Comparison of ENCODE assay signal across 8 cellular contexts in the genomic region with DNA sequence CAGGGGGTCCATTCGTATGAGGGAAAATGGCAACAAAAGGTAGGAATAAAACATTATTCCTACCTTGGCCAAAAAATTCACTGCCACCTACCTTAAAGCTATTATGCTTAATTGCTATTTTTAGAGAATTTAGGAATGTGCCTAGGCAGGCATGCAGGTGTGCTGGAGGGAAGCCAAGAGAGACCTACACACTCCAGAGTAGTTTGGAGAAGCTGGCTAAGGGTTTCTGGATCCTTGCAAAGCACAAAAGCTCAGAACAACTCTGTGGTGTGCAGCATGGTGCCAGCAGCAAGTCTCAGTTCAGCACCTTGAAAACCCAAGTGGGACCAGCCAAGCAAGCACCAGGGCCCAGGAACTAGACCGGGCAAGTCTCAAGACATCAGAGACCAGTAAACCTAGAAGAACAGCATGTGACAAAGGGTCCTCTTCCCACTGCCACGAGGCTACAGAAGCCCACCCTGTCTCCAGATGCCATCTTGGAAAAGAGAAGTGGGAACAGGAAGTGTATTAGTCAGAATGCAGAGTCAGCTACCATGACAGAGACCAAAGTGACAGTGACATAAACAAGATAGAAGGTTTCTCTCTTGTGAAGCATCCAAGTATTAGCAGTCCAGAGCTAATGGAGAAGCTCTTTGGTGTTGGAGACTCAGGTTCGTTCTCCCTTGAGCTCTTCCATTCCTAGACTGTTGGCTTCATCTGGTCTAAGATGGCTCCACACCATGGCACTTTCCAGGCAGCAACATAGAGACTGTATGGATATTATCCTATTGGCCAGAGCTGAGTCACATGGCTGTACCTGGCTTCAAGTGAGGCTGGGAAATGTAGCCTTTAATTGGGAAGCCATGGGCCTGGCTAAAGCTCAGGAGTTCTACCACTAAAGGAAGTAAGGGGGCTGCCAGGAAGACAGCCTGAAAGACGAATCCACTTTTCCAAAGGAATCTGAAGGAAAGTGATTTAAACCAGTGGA. TPM values are rescaled to one million over a fixed set of nuclear protein-coding genes. Genes with fewer than 3 reads are reported as not detected.
DNase-seq lines count a peak whose midpoint lies in the region; ATAC-seq, FAIRE-seq and TF ChIP-seq lines count a peak whose summit lies in the region.
"Not testable (repeated sequence)": the region's sequence is repeated elsewhere in the genome, so short reads cannot be mapped to it uniquely, and the experiment has no call there.

No MANE protein-coding gene starts in this region.

- H3K9me1 ChIP-seq in keratinocyte (ENCODE audit: control insufficient read depth, extremely low read depth, insufficient read depth, low read length): not testable (repeated sequence)

- CTCF ChIA-PET in A549 (lab: Yijun Ruan, JAX) (interaction anchor here (1.5 to 2.1 kb wide), 2 partner anchors 51 to 78 kb away, joined by 4 to 5 read pairs; no protein-coding TSS in a partner anchor), H1 (lab: Charles Lee; ENCODE audit: partially characterized antibody) (interaction anchor here (1.6 kb wide), 1 partner anchor 77 kb away, joined by 5 read pairs; no protein-coding TSS in a partner anchor)

- H3K9ac ChIP-seq in KMS-11; H1 (replicated peaks in 1 of 4; ENCODE audit: extremely low read depth in 1 of 4, low read depth in 3 of 4, low read length in 3 of 4); keratinocyte (ENCODE audit: control insufficient read depth, extremely low read depth, insufficient read depth, low read length): not testable (repeated sequence)

- dilution Hi-C loops in keratinocyte (cut with MboI; ENCODE audit: extremely low pct_ligation_motif_present, low sequenced_read_pairs): not testable (repeated sequence)

- POLR2A ChIA-PET in A549 (lab: Yijun Ruan, JAX): not testable (repeated sequence)
- POLR2A ChIA-PET in H1 (lab: Charles Lee; ENCODE audit: partially characterized antibody): interaction anchor here (1.3 kb wide), 1 partner anchor 16 kb away, joined by 3 read pairs; a partner anchor contains a TSS

- 52% methylated on average over 3 of the region's 5 CpGs for WGBS in A549 (ENCODE audit: missing lambda C conversion rate)
- WGBS in H1 (ENCODE audit: extremely low coverage in 1 of 2, insufficient coverage in 1 of 2, insufficient read length in 1 of 2, insufficient replicate concordance in 2 of 2, low coverage in 1 of 2, low lambda C conversion rate in 2 of 2, missing lambda C conversion rate in 1 of 2), 2 experiments: 79% methylated on average over 3 of the region's 5 CpGs; no CpG with 5 or more reads in 1 of the 2 experiments

- H4K91ac ChIP-seq in H1 (replicated peaks; ENCODE audit: insufficient read length, low read length): not testable (repeated sequence)

- H2BK20ac ChIP-seq in H1 (ENCODE audit: low read length): not testable (repeated sequence)

- H3K4ac ChIP-seq in H1 (replicated peaks; ENCODE audit: insufficient read length, low read depth, low read length): not testable (repeated sequence)

- H3K4me2 ChIP-seq in A549; H1 (ENCODE audit: insufficient read depth in 1 of 2, low read depth in 2 of 2, low read length in 2 of 2); keratinocyte (ENCODE audit: control insufficient read depth, extremely low read depth, insufficient read depth, low read depth, low read length): not testable (repeated sequence)
- peak overlapping the region; percentile 38; the same call in 1 of the 2 replicates for H3K4me2 ChIP-seq in KMS-11

- H3K9me3 ChIP-seq in A549; RWPE2 (ENCODE audit: severe bottlenecking); H1 (ENCODE audit: insufficient read depth in 2 of 2, low read depth in 1 of 2, low read length in 1 of 2); keratinocyte (ENCODE audit: control insufficient read depth, low read depth, low read length): not testable (repeated sequence)

- H3K9me3 Mint-ChIP-seq in stimulated activated naive B cell treated with anti-CD40 and anti-IgM and Interleukin-4, amounts not matched to agents 10 μg/mL and 1 μg/mL and 100 μg/mL, for 72 hours: not testable (repeated sequence)

- TF ChIP-seq CTCF in A549 (IDR thresholded peaks at IDR 0.05); KMS-11 (conservative IDR thresholded peaks at IDR 0.05; ENCODE audit: low read depth, low read length); RWPE2 (IDR thresholded peaks at IDR 0.05; ENCODE audit: poor library complexity, severe bottlenecking); H1 (IDR thresholded peaks at IDR 0.05; ENCODE audit: control extremely low read depth in 1 of 3, insufficient read depth in 1 of 3, low read depth in 1 of 3, low read length in 3 of 3); keratinocyte (optimal IDR thresholded peaks at IDR 0.05 in 1 of 3, IDR thresholded peaks at IDR 0.05 in 1 of 3, conservative IDR thresholded peaks at IDR 0.05 in 1 of 3; ENCODE audit: extremely low read depth in 1 of 3, insufficient read depth in 2 of 3, low read length in 3 of 3): not testable (repeated sequence)

- H3K27me3 Mint-ChIP-seq in stimulated activated naive B cell treated with anti-CD40 and anti-IgM and Interleukin-4, amounts not matched to agents 10 μg/mL and 1 μg/mL and 100 μg/mL, for 72 hours: not testable (repeated sequence)

- H3K27ac ChIP-seq in A549; KMS-11; RWPE2 (ENCODE audit: poor library complexity, severe bottlenecking); H1 (ENCODE audit: low read depth, low read length); keratinocyte (ENCODE audit: control insufficient read depth, insufficient read depth, low read length): not testable (repeated sequence)

- peak in 1 of 2 experiments; percentile 84; a peak in 3 of 6 replicates for ATAC-seq in A549
- peak; percentile 60; the same call in 1 of the 3 replicates for ATAC-seq in RWPE2 (ENCODE audit: low read depth)
- peak; percentile 32 to 44 for ATAC-seq in stimulated activated naive B cell treated with anti-CD40 and anti-IgM and Interleukin-4, amounts not matched to agents 10 μg/mL and 1 μg/mL and 100 μg/mL, for 72 hours (replicated peaks)

- H2AK5ac ChIP-seq in H1 (ENCODE audit: low read depth, low read length): not testable (repeated sequence)

- H3K36me3 Mint-ChIP-seq in stimulated activated naive B cell treated with anti-CD40 and anti-IgM and Interleukin-4, amounts not matched to agents 10 μg/mL and 1 μg/mL and 100 μg/mL, for 72 hours: not testable (repeated sequence)

- not testable (repeated sequence) for H4K8ac ChIP-seq in H1 (ENCODE audit: extremely low read depth, insufficient read depth, low read length)

- H3K79me1 ChIP-seq in H1 (ENCODE audit: low read depth, low read length): not testable (repeated sequence)

- not testable (repeated sequence) for DNase-seq in A549 (ENCODE audit: low read depth in 1 of 2, low spot score in 1 of 2); GM12891 (ENCODE audit: insufficient read length, low spot score); RWPE2 (ENCODE audit: low spot score); H1 (ENCODE audit: low read depth in 1 of 2, low spot score in 2 of 2); keratinocyte (ENCODE audit: low read depth, low spot score); stimulated activated naive B cell treated with anti-CD40 and anti-IgM and Interleukin-4, amounts not matched to agents 10 μg/mL and 1 μg/mL and 100 μg/mL, for 72 hours
- peak; percentile 84 for DNase-seq in NCI-H69 (lab: John Stamatoyannopoulos, UW)

- not testable (repeated sequence) for TF ChIP-seq RAD21 in A549 (conservative IDR thresholded peaks at IDR 0.05 in 1 of 2, IDR thresholded peaks at IDR 0.05 in 1 of 2); H1 (IDR thresholded peaks at IDR 0.05 in 1 of 2, conservative IDR thresholded peaks at IDR 0.05 in 1 of 2; ENCODE audit: low read depth in 2 of 2, low read length in 2 of 2)

- not testable (repeated sequence) for H3K4me1 ChIP-seq in A549; RWPE2 (ENCODE audit: insufficient read depth, poor library complexity, severe bottlenecking); H1 (replicated peaks in 1 of 4; ENCODE audit: control insufficient read depth in 3 of 4, insufficient read depth in 4 of 4, low read length in 3 of 4); keratinocyte (ENCODE audit: control insufficient read depth, extremely low read depth, insufficient read depth, low read length)
- H3K4me1 ChIP-seq in KMS-11 (ENCODE audit: low read depth, poor library complexity, severe bottlenecking): peaks cover 74% of the 10 kb centered on the region

- H3K36me3 ChIP-seq in KMS-11 (ENCODE audit: insufficient read depth); RWPE2 (ENCODE audit: low read depth); H1 (ENCODE audit: control insufficient read depth in 2 of 4, insufficient read depth in 4 of 4, low read length in 3 of 4); keratinocyte (ENCODE audit: control insufficient read depth in 2 of 2, extremely low read depth in 1 of 2, insufficient read depth in 2 of 2, low read length in 2 of 2): not testable (repeated sequence)

- not testable (repeated sequence) for TF ChIP-seq POLR2A in A549 (IDR thresholded peaks at IDR 0.05; ENCODE audit: low read length); GM12891 (IDR thresholded peaks at IDR 0.05; ENCODE audit: low read depth, low read length); H1 (IDR thresholded peaks at IDR 0.05; ENCODE audit: control extremely low read depth in 1 of 2, low read depth in 2 of 2, low read length in 2 of 2)

- not testable (repeated sequence) for H2AFZ ChIP-seq in KMS-11 (ENCODE audit: low read depth); H1 (ENCODE audit: low read length); keratinocyte (ENCODE audit: control insufficient read depth, low read length)

- FAIRE-seq in A549 (lab: Jason Lieb, UNC) (peak; percentile 85), GM12891 (lab: Jason Lieb, UNC) (peak; percentile 98), H1 (lab: Jason Lieb, UNC) (peak; percentile 90), keratinocyte (lab: Jason Lieb, UNC) (peak; percentile 94)

- H3K4me3 ChIP-seq in A549; KMS-11 (IDR thresholded peaks at IDR 0.05; ENCODE audit: insufficient read depth, low read depth, low read length); RWPE2 (ENCODE audit: severe bottlenecking); H1 (ENCODE audit: extremely low read depth in 1 of 4, insufficient read depth in 2 of 4, low read depth in 3 of 4, low read length in 4 of 4); keratinocyte (ENCODE audit: control insufficient read depth in 2 of 3, extremely low read depth in 1 of 3, insufficient read depth in 2 of 3, low read depth in 1 of 3, low read length in 3 of 3): not testable (repeated sequence)

- H3K27me3 ChIP-seq in KMS-11 (ENCODE audit: insufficient read depth, low read depth); RWPE2 (ENCODE audit: insufficient read depth, poor library complexity, severe bottlenecking); H1 (replicated peaks in 1 of 4; ENCODE audit: control insufficient read depth in 3 of 4, extremely low read depth in 1 of 4, insufficient read depth in 3 of 4, low read length in 3 of 4); keratinocyte (ENCODE audit: control insufficient read depth, extremely low read depth, insufficient read depth, low read length): not testable (repeated sequence)

- not testable (repeated sequence) for H2BK15ac ChIP-seq in H1 (ENCODE audit: low read length)

- H3K4me3 Mint-ChIP-seq in stimulated activated naive B cell treated with anti-CD40 and anti-IgM and Interleukin-4, amounts not matched to agents 10 μg/mL and 1 μg/mL and 100 μg/mL, for 72 hours: not testable (repeated sequence)

- H3K18ac ChIP-seq in H1 (ENCODE audit: extremely low read depth, low read length): not testable (repeated sequence)

- H2BK120ac ChIP-seq in H1 (replicated peaks; ENCODE audit: low read depth, low read length): not testable (repeated sequence)

- not testable (repeated sequence) for H3K56ac ChIP-seq in H1 (replicated peaks; ENCODE audit: insufficient read length, low read depth, low read length)

- not testable (repeated sequence) for H2BK5ac ChIP-seq in H1 (ENCODE audit: low read depth, low read length)

- not testable (repeated sequence) for H3K23ac ChIP-seq in H1 (ENCODE audit: insufficient read length)

- H3K23me2 ChIP-seq in H1 (ENCODE audit: low read depth, low read length): not testable (repeated sequence)

- H4K20me1 ChIP-seq in KMS-11 (ENCODE audit: insufficient read depth); H1 (replicated peaks in 1 of 2; ENCODE audit: control insufficient read depth in 1 of 2, insufficient read depth in 2 of 2, low read length in 2 of 2); keratinocyte (ENCODE audit: control insufficient read depth, extremely low read depth, insufficient read depth, low read length): not testable (repeated sequence)

- not testable (repeated sequence) for H3K79me2 ChIP-seq in KMS-11 (ENCODE audit: insufficient read depth, low read depth); H1 (ENCODE audit: control insufficient read depth in 1 of 2, insufficient read depth in 2 of 2, low read length in 2 of 2); keratinocyte (ENCODE audit: control insufficient read depth, insufficient read depth, low read length)

- TF ChIP-seq EP300 in A549 (IDR thresholded peaks at IDR 0.05); H1 (IDR thresholded peaks at IDR 0.05; ENCODE audit: borderline replicate concordance in 1 of 2, low read depth in 2 of 2, low read length in 2 of 2): not testable (repeated sequence)

- not testable (repeated sequence) for H3K27ac Mint-ChIP-seq in stimulated activated naive B cell treated with anti-CD40 and anti-IgM and Interleukin-4, amounts not matched to agents 10 μg/mL and 1 μg/mL and 100 μg/mL, for 72 hours

- H2BK12ac ChIP-seq in H1 (ENCODE audit: low read depth, low read length): not testable (repeated sequence)

- H4K5ac ChIP-seq in H1 (ENCODE audit: insufficient read length, low read depth, low read length): not testable (repeated sequence)

- peaks cover 25 to 32% of the 10 kb centered on the region in 2 donors for H3K4me1 Mint-ChIP-seq in stimulated activated naive B cell treated with anti-CD40 and anti-IgM and Interleukin-4, amounts not matched to agents 10 μg/mL and 1 μg/mL and 100 μg/mL, for 72 hours

- not testable (repeated sequence) for H3K14ac ChIP-seq in H1 (ENCODE audit: insufficient read length)

RNA-seq across cellular contexts. Expression of a gene that starts 15.5 kb away (rescaled TPM):
- 106 and 136 TPM in 2 replicates for polyA plus RNA-seq in A549 (2011; rRNA removed)
- polyA plus RNA-seq in A549 (2012; cell fraction: cytosol; rRNA removed): 65.2 and 65.4 TPM in 2 replicates
- polyA plus RNA-seq in A549 (2012; cell fraction: nucleus; rRNA removed): 140 TPM in 2 replicates
- polyA plus RNA-seq in A549 (2017; fragmentation: RNase III; extraction: RNeasy Plus Mini Kit Qiagen cat#74134 plus additional on column Dnase treatment): 59.6 to 70.4 TPM (median 66.2 TPM) in 3 replicates
- 65.5 and 79.0 TPM in 2 replicates for polyA minus RNA-seq in A549 (2011; rRNA and poly(A)+ RNA removed)
- polyA plus RNA-seq in GM12891 (2012; ENCODE audit: low read depth, missing spikeins): 95.1 TPM
- total RNA-seq in H1 (2021; fragmentation: NEBNext Ultra II Directional; extraction: Animal tissue kit (Norgen Biotek cat#: 25700)): 57.4 and 57.9 TPM in 2 replicates
- polyA plus RNA-seq in H1 (2011; rRNA removed): 83.4 and 89.6 TPM in 2 replicates
- polyA plus RNA-seq in H1 (2011; cell fraction: cytosol; rRNA removed): 114 TPM
- 95.3 TPM for polyA plus RNA-seq in H1 (2011; cell fraction: nucleus; rRNA removed)
- 52.3 to 77.7 TPM (median 65.0 TPM) in 4 replicates for polyA plus RNA-seq in H1 (2012, experiment 1 of 2)
- 49.0 TPM for polyA plus RNA-seq in H1 (2012, experiment 2 of 2)
- polyA plus RNA-seq in H1 (2013, experiment 1 of 2): 108 TPM
- 103 TPM for polyA plus RNA-seq in H1 (2013, experiment 2 of 2)
- polyA minus RNA-seq in H1 (2011; rRNA and poly(A)+ RNA removed): 66.7 and 85.0 TPM in 2 replicates
- 30.8 TPM for polyA minus RNA-seq in H1 (2011; cell fraction: cytosol; rRNA and poly(A)+ RNA removed)
- polyA minus RNA-seq in H1 (2011; cell fraction: nucleus; rRNA and poly(A)+ RNA removed): 32.2 TPM
- polyA plus RNA-seq in keratinocyte: 61.0 to 80.7 TPM (median 65.5 TPM) in 3 replicates
- polyA plus RNA-seq in keratinocyte (2011; ENCODE audit: low read depth): 29.5 TPM
- polyA plus RNA-seq in keratinocyte (2011; cell fraction: cytosol; rRNA removed): 35.6 and 41.4 TPM in 2 replicates
- 133 and 165 TPM in 2 replicates for polyA plus RNA-seq in keratinocyte (2011; cell fraction: nucleus; rRNA removed)
- 30.6 and 52.1 TPM in 2 replicates for polyA plus RNA-seq in keratinocyte (2012; ENCODE audit: low replicate concordance)
- 44.6 to 49.5 TPM (median 45.4 TPM) in 3 replicates for polyA minus RNA-seq in keratinocyte
- 20.9 TPM for polyA minus RNA-seq in keratinocyte (2011; cell fraction: cytosol; rRNA and poly(A)+ RNA removed)
- 47.9 and 86.3 TPM in 2 replicates for polyA minus RNA-seq in keratinocyte (2011; cell fraction: nucleus; rRNA and poly(A)+ RNA removed)

RNA-seq across cellular contexts. Expression of a gene that starts 30.2 kb away (rescaled TPM):
- polyA plus RNA-seq in A549 (2011; rRNA removed): 49.5 and 53.8 TPM in 2 replicates
- polyA plus RNA-seq in A549 (2012; cell fraction: cytosol; rRNA removed): 13.0 and 13.1 TPM in 2 replicates
- polyA plus RNA-seq in A549 (2012; cell fraction: nucleus; rRNA removed): 4.0 and 4.8 TPM in 2 replicates
- polyA plus RNA-seq in A549 (2017; fragmentation: RNase III; extraction: RNeasy Plus Mini Kit Qiagen cat#74134 plus additional on column Dnase treatment): 27.4 to 34.0 TPM (median 31.9 TPM) in 3 replicates
- polyA minus RNA-seq in A549 (2011; rRNA and poly(A)+ RNA removed): 12.2 and 14.2 TPM in 2 replicates
- polyA plus RNA-seq in GM12891 (2012; ENCODE audit: low read depth, missing spikeins): 14.9 TPM
- total RNA-seq in H1 (2021; fragmentation: NEBNext Ultra II Directional; extraction: Animal tissue kit (Norgen Biotek cat#: 25700)): 23.2 and 25.4 TPM in 2 replicates
- polyA plus RNA-seq in H1 (2011; rRNA removed): 7.9 and 13.0 TPM in 2 replicates
- 17.2 TPM for polyA plus RNA-seq in H1 (2011; cell fraction: cytosol; rRNA removed)
- 8.0 TPM for polyA plus RNA-seq in H1 (2011; cell fraction: nucleus; rRNA removed)
- 14.0 to 21.9 TPM (median 17.0 TPM) in 4 replicates for polyA plus RNA-seq in H1 (2012, experiment 1 of 2)
- polyA plus RNA-seq in H1 (2012, experiment 2 of 2): 2.8 TPM
- polyA plus RNA-seq in H1 (2013, experiment 1 of 2): 23.4 TPM
- 24.1 TPM for polyA plus RNA-seq in H1 (2013, experiment 2 of 2)
- 10.2 and 12.5 TPM in 2 replicates for polyA minus RNA-seq in H1 (2011; rRNA and poly(A)+ RNA removed)
- polyA minus RNA-seq in H1 (2011; cell fraction: cytosol; rRNA and poly(A)+ RNA removed): 12.0 TPM
- 14.0 TPM for polyA minus RNA-seq in H1 (2011; cell fraction: nucleus; rRNA and poly(A)+ RNA removed)
- 30.3 to 37.8 TPM (median 30.6 TPM) in 3 replicates for polyA plus RNA-seq in keratinocyte
- 85.9 TPM for polyA plus RNA-seq in keratinocyte (2011; ENCODE audit: low read depth)
- 29.0 and 51.8 TPM in 2 replicates for polyA plus RNA-seq in keratinocyte (2011; cell fraction: cytosol; rRNA removed)
- polyA plus RNA-seq in keratinocyte (2011; cell fraction: nucleus; rRNA removed): 27.3 and 32.1 TPM in 2 replicates
- polyA plus RNA-seq in keratinocyte (2012; ENCODE audit: low replicate concordance): 20.5 and 24.5 TPM in 2 replicates
- 7.4 to 20.7 TPM (median 11.5 TPM) in 3 replicates for polyA minus RNA-seq in keratinocyte
- polyA minus RNA-seq in keratinocyte (2011; cell fraction: cytosol; rRNA and poly(A)+ RNA removed): 16.5 TPM
- 10.3 and 20.5 TPM in 2 replicates for polyA minus RNA-seq in keratinocyte (2011; cell fraction: nucleus; rRNA and poly(A)+ RNA removed)
